1 cellular context compared by ENCODE assay signal in genomic region chr7:130930710-130931109, GRCh38.
TF ChIP-seq lines count a peak whose summit lies in the region.

No MANE protein-coding gene starts in this region.

TF ChIP-seq in SK-N-SH, 30 proteins besides CTCF, POLR2A, EP300 and RAD21 (continued from another document):
- no peak for TF ChIP-seq TEAD4 (IDR thresholded peaks at IDR 0.05; ENCODE audit: borderline replicate concordance, insufficient read depth)
- TF ChIP-seq GATA2 (CRISPR knock-in tag; IDR thresholded peaks at IDR 0.05): no peak
- TF ChIP-seq JUND (IDR thresholded peaks at IDR 0.05): no peak
- no peak for TF ChIP-seq RCOR1 (IDR thresholded peaks at IDR 0.05; ENCODE audit: low read length)
- no peak for TF ChIP-seq TCF12 (IDR thresholded peaks at IDR 0.05)
- TF ChIP-seq NRF1 (IDR thresholded peaks at IDR 0.05; ENCODE audit: low read depth, low read length): no peak
- TF ChIP-seq GABPA (IDR thresholded peaks at IDR 0.05; ENCODE audit: low read depth): no peak
- TF ChIP-seq CHD2 (IDR thresholded peaks at IDR 0.05; ENCODE audit: low read length, partially characterized antibody): no peak
- TF ChIP-seq, protein P1, sequence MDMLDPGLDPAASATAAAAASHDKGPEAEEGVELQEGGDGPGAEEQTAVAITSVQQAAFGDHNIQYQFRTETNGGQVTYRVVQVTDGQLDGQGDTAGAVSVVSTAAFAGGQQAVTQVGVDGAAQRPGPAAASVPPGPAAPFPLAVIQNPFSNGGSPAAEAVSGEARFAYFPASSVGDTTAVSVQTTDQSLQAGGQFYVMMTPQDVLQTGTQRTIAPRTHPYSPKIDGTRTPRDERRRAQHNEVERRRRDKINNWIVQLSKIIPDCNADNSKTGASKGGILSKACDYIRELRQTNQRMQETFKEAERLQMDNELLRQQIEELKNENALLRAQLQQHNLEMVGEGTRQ (IDR thresholded peaks at IDR 0.05; ENCODE audit: borderline replicate concordance, low read depth, low read length): no peak
- TF ChIP-seq SMC3 (IDR thresholded peaks at IDR 0.05; ENCODE audit: low read depth, low read length): no peak
- TF ChIP-seq ELF1 (IDR thresholded peaks at IDR 0.05): no peak
